ENCODE assay signal across 1 cellular context in genomic region chr14:76727403-76727802, GRCh38.
TF ChIP-seq lines count a peak whose summit lies in the region.

No MANE protein-coding gene starts in this region.

TF ChIP-seq in H1, 55 proteins besides CTCF, POLR2A, EP300 and RAD21:
- TF ChIP-seq SIX5 (IDR thresholded peaks at IDR 0.05; ENCODE audit: low read depth, low read length) (no peak), TCF12 (IDR thresholded peaks at IDR 0.05; ENCODE audit: low read depth, low read length) (no peak), JUN (IDR thresholded peaks at IDR 0.05; ENCODE audit: low read depth, low read length) (no peak), RXRA (IDR thresholded peaks at IDR 0.05; ENCODE audit: insufficient read depth, low read depth, low read length) (no peak), YY1 (IDR thresholded peaks at IDR 0.05; ENCODE audit: low read depth, low read length) (no peak), CHD1 (IDR thresholded peaks at IDR 0.05; ENCODE audit: low read depth, low read length) (no peak), EZH2 (IDR thresholded peaks at IDR 0.05; ENCODE audit: low read depth, low read length, severe bottlenecking) (no peak), MAX (IDR thresholded peaks at IDR 0.05) (no peak), POLR2AphosphoS5 (IDR thresholded peaks at IDR 0.05; ENCODE audit: low read depth, low read length) (no peak), E2F6 (IDR thresholded peaks at IDR 0.05) (no peak), SP1 (IDR thresholded peaks at IDR 0.05; ENCODE audit: low read depth, low read length) (no peak), JUND (IDR thresholded peaks at IDR 0.05; ENCODE audit: low read length) (no peak), GTF2F1 (IDR thresholded peaks at IDR 0.05; ENCODE audit: borderline replicate concordance, low read depth, low read length) (no peak), KDM5A (IDR thresholded peaks at IDR 0.05; ENCODE audit: low read length) (no peak), CHD2 (IDR thresholded peaks at IDR 0.05; ENCODE audit: low read length) (no peak), SUZ12 (IDR thresholded peaks at IDR 0.05; ENCODE audit: low read length) (no peak), MAFK (IDR thresholded peaks at IDR 0.05; ENCODE audit: low read depth, low read length) (no peak)
